In the genomic region with DNA sequence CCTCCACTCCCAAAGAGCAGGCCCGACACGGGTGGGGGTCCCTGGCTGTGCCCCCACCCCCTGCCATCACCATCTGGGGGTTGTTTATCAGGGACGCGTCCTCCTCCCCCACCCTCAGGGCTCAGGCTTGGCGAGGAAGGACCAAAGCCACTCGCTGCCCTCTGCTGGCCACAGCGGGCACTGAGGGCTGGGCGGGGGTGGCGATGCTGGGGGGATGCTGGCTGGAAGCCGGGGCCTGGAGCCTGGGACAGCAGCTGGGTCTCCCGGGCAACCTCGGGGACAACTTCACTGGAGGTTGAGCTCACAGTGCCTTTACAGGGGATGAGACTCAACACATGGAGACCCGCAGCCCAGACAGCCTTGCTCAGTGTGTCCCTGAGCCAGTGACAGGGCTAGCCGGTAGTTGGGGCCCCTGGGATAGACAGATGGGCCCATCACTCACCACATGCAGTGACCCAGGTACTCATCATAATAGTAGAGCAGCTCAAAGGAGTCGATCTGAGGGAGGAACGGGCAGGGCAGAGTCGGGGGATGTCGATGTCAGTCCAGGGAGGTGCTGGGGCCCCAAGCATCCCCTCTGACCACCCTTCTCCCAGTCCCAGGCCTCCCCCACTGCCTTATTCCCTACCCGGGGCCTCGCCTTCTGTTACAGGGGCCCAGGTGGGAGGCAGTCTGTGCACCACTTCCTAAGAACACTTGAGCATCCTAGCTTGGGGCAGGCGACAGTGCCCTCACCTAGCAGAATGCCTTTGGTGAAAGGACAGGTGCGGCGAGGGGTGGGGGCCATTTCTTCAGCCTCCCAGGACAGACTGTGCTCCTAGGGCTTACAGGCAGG, we compare ENCODE assay signal across 8 cellular contexts. TPM values are rescaled to one million over a fixed set of nuclear protein-coding genes. Genes with fewer than 3 reads are reported as not detected.
DNase-seq lines count a peak whose midpoint lies in the region; ATAC-seq and TF ChIP-seq lines count a peak whose summit lies in the region.

No MANE protein-coding gene starts in this region.

- H3K4me3 Mint-ChIP-seq in activated CD8-positive, alpha-beta T cell treated with anti-CD3 and anti-CD28 coated beads for 36 hours = no peak overlapping the region
- peak overlapping the region; percentile 51 for H3K4me3 Mint-ChIP-seq in memory B cell

- peak; percentile 78 for TF ChIP-seq CTCF in activated CD8-positive, alpha-beta T cell treated with anti-CD3 and anti-CD28 coated beads for 36 hours (IDR thresholded peaks at IDR 0.05)

- POLR2A ChIA-PET in activated CD8-positive, alpha-beta T cell treated with anti-CD3 and anti-CD28 coated beads for 36 hours (lab: Charles Lee) = interaction anchor here (0.9 to 1.7 kb wide), 5 partner anchors 8 to 95 kb away, joined by 3 to 7 read pairs (median 3); a partner anchor contains a TSS

- intact Hi-C loops in activated CD8-positive, alpha-beta T cell treated with anti-CD3 and anti-CD28 coated beads for 36 hours (cut with micrococcal nuclease) = no loop called here

- H3K36me3 Mint-ChIP-seq in activated CD8-positive, alpha-beta T cell treated with anti-CD3 and anti-CD28 coated beads for 36 hours (ENCODE audit: low read depth) = peaks cover 16% of the 10 kb centered on the region
- peaks cover 4% of the 10 kb centered on the region for H3K36me3 Mint-ChIP-seq in memory B cell

- H3K4me1 Mint-ChIP-seq in activated CD8-positive, alpha-beta T cell treated with anti-CD3 and anti-CD28 coated beads for 36 hours (ENCODE audit: low read depth) = peaks cover 26% of the 10 kb centered on the region
- H3K4me1 Mint-ChIP-seq in memory B cell = peaks cover 19% of the 10 kb centered on the region

- H3K27ac Mint-ChIP-seq in activated CD8-positive, alpha-beta T cell treated with anti-CD3 and anti-CD28 coated beads for 36 hours = no peak overlapping the region
- H3K27ac Mint-ChIP-seq in memory B cell = no peak overlapping the region

- H3K27me3 Mint-ChIP-seq in activated CD8-positive, alpha-beta T cell treated with anti-CD3 and anti-CD28 coated beads for 36 hours = no peaks in the 10 kb centered on the region
- no peaks in the 10 kb centered on the region for H3K27me3 Mint-ChIP-seq in memory B cell

- DNase-seq in DMS 273 treated with DMSO at 0.1 percent for 48 hours (lab: John Stamatoyannopoulos, UW) (peak; percentile 21), LHCN-M2 (ENCODE audit: low read depth) (peak; percentile 42), ecto neural progenitor cell (ENCODE audit: low spot score) (peak; percentile 89), memory B cell (ENCODE audit: low spot score in 2 of 2) (peak; percentile 45 to 50)
- DNase-seq in activated CD8-positive, alpha-beta T cell treated with anti-CD3 and anti-CD28 coated beads for 36 hours = peak; percentile 64
- peak; percentile 11 to 36 for DNase-seq in stimulated activated CD8-positive, alpha-beta memory T cell treated with anti-CD3 and anti-CD28 coated beads, Interleukin-7, amount 100 ng/mL, for 1 hour (ENCODE audit: low read depth in 2 of 2)

- ATAC-seq in activated CD8-positive, alpha-beta T cell treated with anti-CD3 and anti-CD28 coated beads for 36 hours = peak; percentile 48
- peak; percentile 57 for ATAC-seq in memory B cell (ENCODE audit: low read depth)
- no peak for ATAC-seq in GM18873 (IDR thresholded peaks at IDR 0.05; ENCODE audit: low FRiP score, unreplicated experiment)
- ATAC-seq in HG03521 (IDR thresholded peaks at IDR 0.05; ENCODE audit: unreplicated experiment) = no peak

- no peaks in the 10 kb centered on the region for H3K9me3 Mint-ChIP-seq in activated CD8-positive, alpha-beta T cell treated with anti-CD3 and anti-CD28 coated beads for 36 hours
- no peaks in the 10 kb centered on the region for H3K9me3 Mint-ChIP-seq in memory B cell

- CTCF ChIA-PET in activated CD8-positive, alpha-beta T cell treated with anti-CD3 and anti-CD28 coated beads for 36 hours (lab: Charles Lee) = interaction anchor here (0.6 to 2.6 kb wide), 12 partner anchors 9 to 350 kb away, joined by 3 to 10 read pairs (median 4); a partner anchor contains a TSS

RNA-seq across cellular contexts. Expression of a gene that starts 5.9 kb away (rescaled TPM):
- total RNA-seq in LHCN-M2 (2014; rRNA removed) = 2.0 and 2.2 TPM in 2 replicates
- polyA plus RNA-seq in LHCN-M2 (2012) = 1.1 TPM
- 1 to 10 TPM; 6.9 to 7.3 TPM for total RNA-seq in activated CD8-positive, alpha-beta T cell treated with anti-CD3 and anti-CD28 coated beads for 36 hours

RNA-seq across cellular contexts. Expression of a gene that starts 18.5 kb away (rescaled TPM):
- 34.9 and 40.9 TPM in 2 replicates for total RNA-seq in LHCN-M2 (2014; rRNA removed)
- 28.8 TPM for polyA plus RNA-seq in LHCN-M2 (2012)
- total RNA-seq in activated CD8-positive, alpha-beta T cell treated with anti-CD3 and anti-CD28 coated beads for 36 hours = 10 to 100 TPM; 43.1 to 47.2 TPM

Comparison
In these comparisons a context has a peak if more than half of its experiments do, and no peak if none do; other contexts are left out.
1. DNase-seq: peak in every context shown above with its lines; median percentile 89 in ecto neural progenitor cell; 64 in activated CD8-positive, alpha-beta T cell treated with anti-CD3 and anti-CD28 coated beads for 36 hours; 48 in memory B cell; 42 in LHCN-M2; 24 in stimulated activated CD8-positive, alpha-beta memory T cell treated with anti-CD3 and anti-CD28 coated beads, Interleukin-7, amount 100 ng/mL, for 1 hour; 21 in DMS 273 treated with DMSO at 0.1 percent for 48 hours.
2. ATAC-seq: peak in activated CD8-positive, alpha-beta T cell treated with anti-CD3 and anti-CD28 coated beads for 36 hours (single experiment) and memory B cell (single experiment); none in GM18873 (single experiment) and HG03521 (single experiment).